Comparison of ENCODE assay signal across 1 cellular context in the genomic region with DNA sequence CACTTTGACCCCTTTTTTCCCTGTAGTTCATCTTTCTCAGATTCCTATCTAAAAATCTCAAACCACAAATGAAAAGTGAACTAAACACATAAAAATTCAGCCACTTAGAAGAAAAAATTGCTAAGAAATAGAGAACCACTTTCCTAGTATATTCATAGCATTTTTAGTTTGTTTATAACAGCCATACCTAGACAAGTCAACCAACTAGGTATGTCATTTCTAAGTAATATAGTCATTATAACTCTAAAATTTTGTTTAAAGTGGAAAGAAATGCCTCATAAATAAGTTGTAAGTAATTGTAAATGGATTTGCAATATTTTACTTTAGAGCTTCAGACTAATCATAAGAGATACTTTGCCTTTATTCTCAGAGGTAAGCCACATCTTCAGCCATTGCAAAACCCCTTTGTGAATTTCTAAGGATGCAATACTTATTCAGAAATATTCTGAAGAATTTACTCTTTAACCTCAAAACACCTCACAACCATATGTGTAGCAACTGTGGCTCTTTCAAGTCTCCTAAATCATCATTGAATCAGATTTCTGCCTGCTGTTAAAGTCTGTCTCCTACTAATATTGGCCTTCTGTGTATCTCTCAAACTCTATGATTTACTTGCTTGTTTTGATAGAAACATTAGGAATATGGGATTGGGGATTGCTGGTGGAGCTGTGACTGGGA.
TF ChIP-seq lines count a peak whose summit lies in the region.

No MANE protein-coding gene starts in this region.

TF ChIP-seq in GM12878, 131 proteins besides CTCF, POLR2A, EP300 and RAD21:
- TF ChIP-seq BCL11A (IDR thresholded peaks at IDR 0.05; ENCODE audit: low read depth, low read length) = no peak
- TF ChIP-seq, protein P1, sequence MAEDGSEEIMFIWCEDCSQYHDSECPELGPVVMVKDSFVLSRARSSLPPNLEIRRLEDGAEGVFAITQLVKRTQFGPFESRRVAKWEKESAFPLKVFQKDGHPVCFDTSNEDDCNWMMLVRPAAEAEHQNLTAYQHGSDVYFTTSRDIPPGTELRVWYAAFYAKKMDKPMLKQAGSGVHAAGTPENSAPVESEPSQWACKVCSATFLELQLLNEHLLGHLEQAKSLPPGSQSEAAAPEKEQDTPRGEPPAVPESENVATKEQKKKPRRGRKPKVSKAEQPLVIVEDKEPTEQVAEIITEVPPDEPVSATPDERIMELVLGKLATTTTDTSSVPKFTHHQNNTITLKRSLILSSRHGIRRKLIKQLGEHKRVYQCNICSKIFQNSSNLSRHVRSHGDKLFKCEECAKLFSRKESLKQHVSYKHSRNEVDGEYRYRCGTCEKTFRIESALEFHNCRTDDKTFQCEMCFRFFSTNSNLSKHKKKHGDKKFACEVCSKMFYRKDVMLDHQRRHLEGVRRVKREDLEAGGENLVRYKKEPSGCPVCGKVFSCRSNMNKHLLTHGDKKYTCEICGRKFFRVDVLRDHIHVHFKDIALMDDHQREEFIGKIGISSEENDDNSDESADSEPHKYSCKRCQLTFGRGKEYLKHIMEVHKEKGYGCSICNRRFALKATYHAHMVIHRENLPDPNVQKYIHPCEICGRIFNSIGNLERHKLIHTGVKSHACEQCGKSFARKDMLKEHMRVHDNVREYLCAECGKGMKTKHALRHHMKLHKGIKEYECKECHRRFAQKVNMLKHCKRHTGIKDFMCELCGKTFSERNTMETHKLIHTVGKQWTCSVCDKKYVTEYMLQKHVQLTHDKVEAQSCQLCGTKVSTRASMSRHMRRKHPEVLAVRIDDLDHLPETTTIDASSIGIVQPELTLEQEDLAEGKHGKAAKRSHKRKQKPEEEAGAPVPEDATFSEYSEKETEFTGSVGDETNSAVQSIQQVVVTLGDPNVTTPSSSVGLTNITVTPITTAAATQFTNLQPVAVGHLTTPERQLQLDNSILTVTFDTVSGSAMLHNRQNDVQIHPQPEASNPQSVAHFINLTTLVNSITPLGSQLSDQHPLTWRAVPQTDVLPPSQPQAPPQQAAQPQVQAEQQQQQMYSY (CRISPR knock-in tag; IDR thresholded peaks at IDR 0.05) = no peak
- TF ChIP-seq, protein P2, sequence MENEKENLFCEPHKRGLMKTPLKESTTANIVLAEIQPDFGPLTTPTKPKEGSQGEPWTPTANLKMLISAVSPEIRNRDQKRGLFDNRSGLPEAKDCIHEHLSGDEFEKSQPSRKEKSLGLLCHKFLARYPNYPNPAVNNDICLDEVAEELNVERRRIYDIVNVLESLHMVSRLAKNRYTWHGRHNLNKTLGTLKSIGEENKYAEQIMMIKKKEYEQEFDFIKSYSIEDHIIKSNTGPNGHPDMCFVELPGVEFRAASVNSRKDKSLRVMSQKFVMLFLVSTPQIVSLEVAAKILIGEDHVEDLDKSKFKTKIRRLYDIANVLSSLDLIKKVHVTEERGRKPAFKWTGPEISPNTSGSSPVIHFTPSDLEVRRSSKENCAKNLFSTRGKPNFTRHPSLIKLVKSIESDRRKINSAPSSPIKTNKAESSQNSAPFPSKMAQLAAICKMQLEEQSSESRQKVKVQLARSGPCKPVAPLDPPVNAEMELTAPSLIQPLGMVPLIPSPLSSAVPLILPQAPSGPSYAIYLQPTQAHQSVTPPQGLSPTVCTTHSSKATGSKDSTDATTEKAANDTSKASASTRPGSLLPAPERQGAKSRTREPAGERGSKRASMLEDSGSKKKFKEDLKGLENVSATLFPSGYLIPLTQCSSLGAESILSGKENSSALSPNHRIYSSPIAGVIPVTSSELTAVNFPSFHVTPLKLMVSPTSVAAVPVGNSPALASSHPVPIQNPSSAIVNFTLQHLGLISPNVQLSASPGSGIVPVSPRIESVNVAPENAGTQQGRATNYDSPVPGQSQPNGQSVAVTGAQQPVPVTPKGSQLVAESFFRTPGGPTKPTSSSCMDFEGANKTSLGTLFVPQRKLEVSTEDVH (IDR thresholded peaks at IDR 0.05; ENCODE audit: low read depth, partially characterized antibody) = no peak
